Comparison of ENCODE assay signal across 10 cellular contexts in genomic region chr15:39578851-39579486, GRCh38. TPM values are rescaled to one million over a fixed set of nuclear protein-coding genes. Genes with fewer than 3 reads are reported as not detected.
DNase-seq lines count a peak whose midpoint lies in the region; ATAC-seq, FAIRE-seq and TF ChIP-seq lines count a peak whose summit lies in the region.
"Had no signal": no experiment of that assay in that cellular context is flagged by ENCODE, and none has a peak within 500 bp of the region (broad histone marks: within the 10 kb centered on the region; RNA-seq: fewer than 3 reads in every experiment).

No MANE protein-coding gene starts in this region.

- TF ChIP-seq EP300 in HepG2 (IDR thresholded peaks at IDR 0.05; ENCODE audit: low read depth in 2 of 2, low read length in 2 of 2) (no peak), HepG2 (CRISPR knock-in tag; IDR thresholded peaks at IDR 0.05; ENCODE audit: borderline replicate concordance) (no peak)

- H3K36me3 ChIP-seq in bronchial epithelial cell (ENCODE audit: control insufficient read depth, insufficient read depth, low read length) (peaks cover 10% of the 10 kb centered on the region), HepG2 (replicated peaks in 1 of 2; ENCODE audit: control insufficient read depth in 1 of 2, insufficient read depth in 2 of 2, low read length in 2 of 2) (peaks cover 2 to 12% of the 10 kb centered on the region in 2 experiments; a peak in 3 of 5 replicates), thoracic aorta (no peaks in the 10 kb centered on the region)
- H3K36me3 ChIP-seq: neutrophil had no signal

- H3K4me1 Mint-ChIP-seq in activated CD8-positive, alpha-beta memory T cell treated with anti-CD3 and anti-CD28 coated beads, Interleukin-2, amount 10 ng/mL, durations not matched to agents 7 days and 5 days: peaks cover 12% of the 10 kb centered on the region

- no peaks in the 10 kb centered on the region for H3K27me3 ChIP-seq in bronchial epithelial cell (ENCODE audit: control insufficient read depth, insufficient read depth, low read length)
- peaks cover 0 to 4% of the 10 kb centered on the region in 2 experiments; a peak in 1 of 5 replicates for H3K27me3 ChIP-seq in HepG2 (ENCODE audit: control insufficient read depth in 1 of 2, insufficient read depth in 2 of 2, low read length in 2 of 2)
- H3K27me3 ChIP-seq in thoracic aorta (replicated peaks; ENCODE audit: insufficient read depth): no peaks in the 10 kb centered on the region

- peak; percentile 64 for DNase-seq in LHCN-M2 (ENCODE audit: low read depth)
- DNase-seq in bronchial epithelial cell (ENCODE audit: low read depth): no peak
- DNase-seq in HepG2 (ENCODE audit: low spot score): no peak
- DNase-seq in thoracic aorta (ENCODE audit: low spot score): no peak
- no peak for DNase-seq in activated CD8-positive, alpha-beta memory T cell treated with anti-CD3 and anti-CD28 coated beads, Interleukin-2, amount 10 ng/mL, durations not matched to agents 7 days and 5 days
- no peak for DNase-seq in G401 (ENCODE audit: low spot score)
- DNase-seq: NCI-H1105 had no signal

- peaks cover 13% of the 10 kb centered on the region; the same call in 1 of the 2 replicates for H4K20me1 ChIP-seq in HepG2 (ENCODE audit: insufficient read depth, low read length)

- peak overlapping the region; percentile 92 for H3K4me2 ChIP-seq in HepG2 (ENCODE audit: low read depth, low read length)

- TF ChIP-seq CTCF in bronchial epithelial cell (IDR thresholded peaks at IDR 0.05; ENCODE audit: insufficient read depth, low read length, severe bottlenecking) (no peak), HepG2 (CRISPR knock-in tag; IDR thresholded peaks at IDR 0.05) (no peak), thoracic aorta (IDR thresholded peaks at IDR 0.05) (no peak)

- no peak overlapping the region for H3K4me3 Mint-ChIP-seq in activated CD8-positive, alpha-beta memory T cell treated with anti-CD3 and anti-CD28 coated beads, Interleukin-2, amount 10 ng/mL, durations not matched to agents 7 days and 5 days
- H3K4me3 Mint-ChIP-seq: stimulated activated memory B cell treated with anti-CD40 and anti-IgM and Interleukin-4, amounts not matched to agents 10 μg/mL and 1 μg/mL and 100 μg/mL, for 72 hours had no signal

- no peak overlapping the region for H2AFZ ChIP-seq in HepG2 (ENCODE audit: low read length)

- no peak overlapping the region for H3K9ac ChIP-seq in HepG2 (ENCODE audit: insufficient read depth, low read depth, low read length)

- H3K9me3 ChIP-seq in HepG2 (ENCODE audit: low read length) (no peaks in the 10 kb centered on the region), thoracic aorta (no peaks in the 10 kb centered on the region)
- H3K9me3 ChIP-seq: neutrophil had no signal

- no peak overlapping the region for H3K27ac Mint-ChIP-seq in activated CD8-positive, alpha-beta memory T cell treated with anti-CD3 and anti-CD28 coated beads, Interleukin-2, amount 10 ng/mL, durations not matched to agents 7 days and 5 days
- H3K27ac Mint-ChIP-seq: stimulated activated memory B cell treated with anti-CD40 and anti-IgM and Interleukin-4, amounts not matched to agents 10 μg/mL and 1 μg/mL and 100 μg/mL, for 72 hours had no signal

- H3K79me2 ChIP-seq in HepG2 (ENCODE audit: insufficient read depth, low read length): peaks cover 22% of the 10 kb centered on the region

- H3K27ac ChIP-seq in HepG2 (ENCODE audit: extremely low read length, insufficient read depth, low read length) (no peak overlapping the region), thoracic aorta (peak overlapping the region in 1 of 2 donors; percentile 72)
- H3K27ac ChIP-seq: neutrophil had no signal

- H3K36me3 Mint-ChIP-seq in activated CD8-positive, alpha-beta memory T cell treated with anti-CD3 and anti-CD28 coated beads, Interleukin-2, amount 10 ng/mL, durations not matched to agents 7 days and 5 days: no peaks in the 10 kb centered on the region
- H3K36me3 Mint-ChIP-seq: stimulated activated memory B cell treated with anti-CD40 and anti-IgM and Interleukin-4, amounts not matched to agents 10 μg/mL and 1 μg/mL and 100 μg/mL, for 72 hours had no signal

- no peak for FAIRE-seq in bronchial epithelial cell (lab: Jason Lieb, UNC)
- no peak for FAIRE-seq in HepG2 (lab: Jason Lieb, UNC)

- peaks cover 69% of the 10 kb centered on the region for H3K27me3 Mint-ChIP-seq in activated CD8-positive, alpha-beta memory T cell treated with anti-CD3 and anti-CD28 coated beads, Interleukin-2, amount 10 ng/mL, durations not matched to agents 7 days and 5 days

- H3K4me3 ChIP-seq in bronchial epithelial cell (ENCODE audit: low read depth, low read length) (peak overlapping the region; percentile 58), HepG2 (replicated peaks in 1 of 3; ENCODE audit: insufficient read depth in 1 of 3, low read depth in 2 of 3, low read length in 3 of 3) (peak overlapping the region in 1 of 3 experiments; percentile 88; a peak in 1 of 6 replicates), thoracic aorta (peak overlapping the region; percentile 74)

- intact Hi-C loops in HepG2 (cut with micrococcal nuclease; ENCODE audit: unreplicated experiment): loop anchor here (1.0 kb wide), 1 partner anchor 305 kb away; no protein-coding TSS in a partner anchor

- POLR2A ChIA-PET in HepG2 (lab: Yijun Ruan, JAX): interaction anchor here (1.0 to 3.7 kb wide), 8 partner anchors 123 to 451 kb away, joined by 3 to 50 read pairs (median 14); no protein-coding TSS in a partner anchor

- in situ Hi-C loops in HepG2 (cut with HindIII; ENCODE audit: extremely low pct_ligation_motif_present, low pct_unique_long_range_greater_than_20kb): no loop called here
- in situ Hi-C loops in G401 (cut with HindIII; ENCODE audit: low sequenced_read_pairs): no loop called here

- H3K9me3 Mint-ChIP-seq in activated CD8-positive, alpha-beta memory T cell treated with anti-CD3 and anti-CD28 coated beads, Interleukin-2, amount 10 ng/mL, durations not matched to agents 7 days and 5 days (ENCODE audit: low read depth): no peaks in the 10 kb centered on the region
- H3K9me3 Mint-ChIP-seq: stimulated activated memory B cell treated with anti-CD40 and anti-IgM and Interleukin-4, amounts not matched to agents 10 μg/mL and 1 μg/mL and 100 μg/mL, for 72 hours had no signal

- TF ChIP-seq POLR2A in HepG2 (IDR thresholded peaks at IDR 0.05; ENCODE audit: insufficient read depth in 1 of 2, low read depth in 2 of 2, low read length in 2 of 2): no peak

- no peak for TF ChIP-seq RAD21 in HepG2 (CRISPR knock-in tag; IDR thresholded peaks at IDR 0.05)

- ATAC-seq in HepG2: no peak
- no peak for ATAC-seq in thoracic aorta (ENCODE audit: insufficient number of reproducible peaks, low FRiP score, low read depth)
- no peak for ATAC-seq in HG03280 (IDR thresholded peaks at IDR 0.05; ENCODE audit: unreplicated experiment)
- ATAC-seq in activated CD8-positive, alpha-beta memory T cell treated with anti-CD3 and anti-CD28 coated beads, Interleukin-2, amount 10 ng/mL, durations not matched to agents 7 days and 5 days: no peak
- ATAC-seq: stimulated activated memory B cell treated with anti-CD40 and anti-IgM and Interleukin-4, amounts not matched to agents 10 μg/mL and 1 μg/mL and 100 μg/mL, for 72 hours had no signal

- 75% methylated on average over 5 of the region's 5 CpGs for WGBS in HepG2 (ENCODE audit: low lambda C conversion rate)

- CTCF ChIA-PET in HepG2 (lab: Yijun Ruan, JAX; ENCODE audit: low intra/inter-chr PET ratio, low total read pairs): interaction anchor here (0.8 to 3.2 kb wide), 5 partner anchors 266 to 761 kb away, joined by 3 to 26 read pairs (median 13); no protein-coding TSS in a partner anchor
- CTCF ChIA-PET in activated CD8-positive, alpha-beta memory T cell treated with anti-CD3 and anti-CD28 coated beads, Interleukin-2, amount 10 ng/mL, durations not matched to agents 7 days and 5 days (lab: Charles Lee): interaction anchor here (1.1 to 5.8 kb wide), 10 partner anchors 9 to 1139 kb away, joined by 3 to 85 read pairs (median 5); no protein-coding TSS in a partner anchor

- H3K4me1 ChIP-seq in HepG2 (ENCODE audit: insufficient read depth, low read length) (peaks cover 38% of the 10 kb centered on the region), thoracic aorta (ENCODE audit: control insufficient read depth in 1 of 2, low read depth in 2 of 2) (peaks cover 0 to 24% of the 10 kb centered on the region in 2 donors)

- no TSS peak for BruUV-seq in HepG2 (replicated peaks; lab: Mats Ljungman, UMichigan)

TF ChIP-seq in HepG2, 621 proteins besides CTCF, POLR2A, EP300 and RAD21 (continues in another document):
- TF ChIP-seq ONECUT2 (CRISPR knock-in tag; IDR thresholded peaks at IDR 0.05): no peak

RNA-seq across cellular contexts. Expression of gene THBS1, which starts 1.9 kb away (rescaled TPM):
- total RNA-seq in LHCN-M2 (2014; rRNA removed): 2,731 and 2,850 TPM in 2 replicates
- 2,014 TPM for polyA plus RNA-seq in LHCN-M2 (2012)
- 37.8 and 162 TPM in 2 replicates for total RNA-seq in bronchial epithelial cell
- 35.6 and 67.1 TPM in 2 replicates for total RNA-seq in HepG2 (2016; rRNA removed; fragmentation: Illumina TruSeq; extraction: Trizol)
- total RNA-seq in HepG2 (2016; cell fraction: cytosol; rRNA removed; fragmentation: Illumina TruSeq; extraction: Trizol; ENCODE audit: low read depth): 10.4 and 13.6 TPM in 2 replicates
- total RNA-seq in HepG2 (2016; cell fraction: insoluble cytoplasmic fraction; rRNA removed; fragmentation: Illumina TruSeq; extraction: Trizol): 31.2 and 67.2 TPM in 2 replicates
- total RNA-seq in HepG2 (2016; cell fraction: membrane; rRNA removed; fragmentation: Illumina TruSeq; extraction: Trizol): 12.7 and 15.5 TPM in 2 replicates
- 154 and 191 TPM in 2 replicates for total RNA-seq in HepG2 (2016; cell fraction: nucleus; rRNA removed; fragmentation: Illumina TruSeq; extraction: Trizol)
- polyA plus RNA-seq in HepG2 (2011; rRNA removed): 54.7 and 64.6 TPM in 2 replicates
- polyA plus RNA-seq in HepG2 (2011; cell fraction: cytosol; rRNA removed): 18.4 and 18.6 TPM in 2 replicates
- polyA plus RNA-seq in HepG2 (2011; cell fraction: nucleus; rRNA removed): 258 and 353 TPM in 2 replicates
- polyA plus RNA-seq in HepG2 (2012): 14.5 and 32.8 TPM in 2 replicates
- 1.0 and 1.3 TPM in 2 replicates for polyA plus RNA-seq in HepG2 (2016; cell fraction: cytosol; fragmentation: Illumina TruSeq; extraction: Trizol; ENCODE audit: low read depth)
- 13.5 and 17.7 TPM in 2 replicates for polyA plus RNA-seq in HepG2 (2016; cell fraction: insoluble cytoplasmic fraction; fragmentation: Illumina TruSeq; extraction: Trizol; ENCODE audit: low read depth)
- polyA plus RNA-seq in HepG2 (2016; cell fraction: membrane; fragmentation: Illumina TruSeq; extraction: Trizol; ENCODE audit: low read depth): 1.9 and 2.6 TPM in 2 replicates
- polyA plus RNA-seq in HepG2 (2016; cell fraction: nucleus; fragmentation: Illumina TruSeq; extraction: Trizol; ENCODE audit: insufficient read depth, low read depth): 147 and 163 TPM in 2 replicates
- polyA minus RNA-seq in HepG2 (2011; rRNA and poly(A)+ RNA removed; ENCODE audit: low replicate concordance): 15.2 and 310 TPM in 2 replicates
- polyA minus RNA-seq in HepG2 (2011; cell fraction: cytosol; rRNA and poly(A)+ RNA removed): 142 and 165 TPM in 2 replicates
- polyA minus RNA-seq in HepG2 (2011; cell fraction: nucleus; rRNA and poly(A)+ RNA removed): 395 and 466 TPM in 2 replicates
- total RNA-seq in thoracic aorta: 1,000 to 10,000 TPM in 1 of 2 donors, 100 to 1,000 TPM in 1; 868 to 1,389 TPM
- total RNA-seq in activated CD8-positive, alpha-beta memory T cell treated with anti-CD3 and anti-CD28 coated beads, Interleukin-2, amount 10 ng/mL, durations not matched to agents 7 days and 5 days: 1 to 10 TPM in 1 of 2 experiments, under 1 TPM in 1; 0.91 to 1.4 TPM
- 15.6 and 15.9 TPM in 2 replicates for total RNA-seq in G401 (2014; rRNA removed; shearing (Covaris generic))
